ENCODE assay signal across 22 cellular contexts in the genomic region with DNA sequence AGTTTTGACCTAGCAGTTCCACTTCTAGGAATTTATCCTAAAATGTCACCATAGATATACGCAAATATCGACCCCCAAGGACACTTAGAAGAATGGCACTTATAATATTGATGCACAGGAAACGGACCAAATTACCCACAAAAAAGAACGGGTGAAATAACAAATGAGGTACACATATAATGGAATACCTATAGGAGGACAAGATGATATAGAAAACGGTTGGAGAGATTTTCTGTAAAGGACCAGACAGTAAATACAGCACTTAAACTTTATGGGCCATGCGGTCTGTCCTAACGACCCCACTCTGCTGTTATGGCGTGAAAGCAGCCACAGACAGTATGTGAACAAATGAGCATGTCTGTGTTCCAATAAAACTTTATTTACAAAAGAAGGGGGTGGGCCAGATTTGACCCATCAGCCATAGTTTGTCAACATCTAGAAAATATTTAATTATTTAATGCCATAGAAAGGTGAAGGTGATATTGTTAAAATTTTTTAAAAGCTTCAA. TPM values are rescaled to one million over a fixed set of nuclear protein-coding genes. Genes with fewer than 3 reads are reported as not detected.
A peak's percentile ranks its signal among the peaks of the same experiment; 100 is the strongest.
DNase-seq lines count a peak whose midpoint lies in the region; ATAC-seq and TF ChIP-seq lines count a peak whose summit lies in the region.
"Had no signal": no experiment of that assay in that cellular context is flagged by ENCODE, and none has a peak within 500 bp of the region (broad histone marks: within the 10 kb centered on the region; RNA-seq: fewer than 3 reads in every experiment).

No MANE protein-coding gene starts in this region.

- H3K9me3 Mint-ChIP-seq in activated T-cell treated with anti-CD3 and anti-CD28 coated beads, Interleukin-2, amount 50 U/mL, for 24 hours = no peaks in the 10 kb centered on the region
- no peaks in the 10 kb centered on the region for H3K9me3 Mint-ChIP-seq in activated T-helper 1 cell treated with anti-CD3 and anti-CD28 coated beads, Interleukin-12 subunit alpha, Interleukin-12 subunit beta, Interleukin-2, Interleukin-4 antibody, amounts not matched to agents 30 ng/mL and 10 ng/mL and 1 ng/mL, durations not matched to agents 14 hours and 24 hours and 36 hours
- H3K9me3 Mint-ChIP-seq in osteocyte (ENCODE audit: unreplicated experiment) = no peaks in the 10 kb centered on the region

- H3K4me1 ChIP-seq in vagina = no peaks in the 10 kb centered on the region

- no peak overlapping the region for H3K4me3 ChIP-seq in vagina
- H3K4me3 ChIP-seq: MG63 had no signal

- peak overlapping the region; percentile 52 for H3K4me3 Mint-ChIP-seq in activated T-cell treated with anti-CD3 and anti-CD28 coated beads, Interleukin-2, amount 50 U/mL, for 24 hours
- peak overlapping the region; percentile 65 for H3K4me3 Mint-ChIP-seq in activated T-helper 1 cell treated with anti-CD3 and anti-CD28 coated beads, Interleukin-12 subunit alpha, Interleukin-12 subunit beta, Interleukin-2, Interleukin-4 antibody, amounts not matched to agents 30 ng/mL and 10 ng/mL and 1 ng/mL, durations not matched to agents 14 hours and 24 hours and 36 hours
- no peak overlapping the region for H3K4me3 Mint-ChIP-seq in osteocyte (ENCODE audit: unreplicated experiment)

- DNase-seq in activated T-cell treated with anti-CD3 and anti-CD28 coated beads, Interleukin-2, amount 50 U/mL, for 24 hours = no peak
- no peak for DNase-seq in activated T-cell treated with anti-CD3 and anti-CD28 coated beads, Interleukin-2, amount 50 U/mL, for 1 hour
- DNase-seq in activated T-helper 1 cell treated with anti-CD3 and anti-CD28 coated beads, Interleukin-12 subunit alpha, Interleukin-12 subunit beta, Interleukin-2, Interleukin-4 antibody, amounts not matched to agents 30 ng/mL and 10 ng/mL and 1 ng/mL, durations not matched to agents 14 hours and 24 hours and 36 hours (ENCODE audit: low spot score) = no peak
- no peak for DNase-seq in osteocyte (ENCODE audit: extremely low spot score, unreplicated experiment)
- no peak for DNase-seq in vagina (ENCODE audit: extremely low spot score in 2 of 2)
- DNase-seq in GM03348 (ENCODE audit: low spot score) = no peak
- DNase-seq: caudate nucleus; effector CD8-positive, alpha-beta T cell; hippocampal formation; MG63; NCI-H187; OCI-M1; stimulated activated CD4-positive, alpha-beta T cell treated with anti-CD3 and anti-CD28 coated beads, Interleukin-15, amount 100 ng/mL, for 24 hours had no signal

- intact Hi-C loops in activated T-helper 1 cell treated with anti-CD3 and anti-CD28 coated beads, Interleukin-12 subunit alpha, Interleukin-12 subunit beta, Interleukin-2, Interleukin-4 antibody, amounts not matched to agents 30 ng/mL and 10 ng/mL and 1 ng/mL, durations not matched to agents 14 hours and 24 hours and 36 hours (cut with micrococcal nuclease) = loop anchor here (1.0 to 5.0 kb wide), 5 partner anchors 13 to 56 kb away; no protein-coding TSS in a partner anchor
- intact Hi-C loops in vagina (cut with DNase I) = no loop called here

- no peaks in the 10 kb centered on the region for H3K9me3 ChIP-seq in vagina
- H3K9me3 ChIP-seq: MG63 had no signal

- no peaks in the 10 kb centered on the region for H3K27me3 Mint-ChIP-seq in activated T-cell treated with anti-CD3 and anti-CD28 coated beads, Interleukin-2, amount 50 U/mL, for 24 hours
- no peaks in the 10 kb centered on the region for H3K27me3 Mint-ChIP-seq in activated T-helper 1 cell treated with anti-CD3 and anti-CD28 coated beads, Interleukin-12 subunit alpha, Interleukin-12 subunit beta, Interleukin-2, Interleukin-4 antibody, amounts not matched to agents 30 ng/mL and 10 ng/mL and 1 ng/mL, durations not matched to agents 14 hours and 24 hours and 36 hours (ENCODE audit: insufficient read depth)
- peaks cover 28% of the 10 kb centered on the region for H3K27me3 Mint-ChIP-seq in osteocyte (ENCODE audit: unreplicated experiment)

- no peaks in the 10 kb centered on the region for H3K27me3 ChIP-seq in vagina
- H3K27me3 ChIP-seq: MG63 had no signal

- ATAC-seq in HG03354 (IDR thresholded peaks at IDR 0.05; ENCODE audit: poor library complexity, severe bottlenecking, unreplicated experiment) = peak; percentile 4
- ATAC-seq in HG02973 (IDR thresholded peaks at IDR 0.05; ENCODE audit: unreplicated experiment) = no peak
- ATAC-seq: HCT116 had no signal

- H3K27ac ChIP-seq in vagina = no peak overlapping the region

- peak overlapping the region; percentile 86 for H3K27ac Mint-ChIP-seq in activated T-cell treated with anti-CD3 and anti-CD28 coated beads, Interleukin-2, amount 50 U/mL, for 24 hours
- H3K27ac Mint-ChIP-seq in activated T-helper 1 cell treated with anti-CD3 and anti-CD28 coated beads, Interleukin-12 subunit alpha, Interleukin-12 subunit beta, Interleukin-2, Interleukin-4 antibody, amounts not matched to agents 30 ng/mL and 10 ng/mL and 1 ng/mL, durations not matched to agents 14 hours and 24 hours and 36 hours = peak overlapping the region; percentile 82
- peak overlapping the region; percentile 63 for H3K27ac Mint-ChIP-seq in osteocyte (ENCODE audit: unreplicated experiment)

- H3K4me1 Mint-ChIP-seq in activated T-cell treated with anti-CD3 and anti-CD28 coated beads, Interleukin-2, amount 50 U/mL, for 24 hours (ENCODE audit: low read depth) = peaks cover 81% of the 10 kb centered on the region
- H3K4me1 Mint-ChIP-seq in activated T-helper 1 cell treated with anti-CD3 and anti-CD28 coated beads, Interleukin-12 subunit alpha, Interleukin-12 subunit beta, Interleukin-2, Interleukin-4 antibody, amounts not matched to agents 30 ng/mL and 10 ng/mL and 1 ng/mL, durations not matched to agents 14 hours and 24 hours and 36 hours (ENCODE audit: low read depth) = peaks cover 72% of the 10 kb centered on the region
- H3K4me1 Mint-ChIP-seq in osteocyte (ENCODE audit: unreplicated experiment) = peaks cover 40% of the 10 kb centered on the region

- TF ChIP-seq POLR2A in vagina (IDR thresholded peaks at IDR 0.05) = no peak

- no peak for TF ChIP-seq CTCF in osteocyte (IDR thresholded peaks at IDR 0.05)
- no peak for TF ChIP-seq CTCF in vagina (IDR thresholded peaks at IDR 0.05)

- peaks cover 26% of the 10 kb centered on the region for H3K36me3 Mint-ChIP-seq in activated T-cell treated with anti-CD3 and anti-CD28 coated beads, Interleukin-2, amount 50 U/mL, for 24 hours (ENCODE audit: low read depth)
- peaks cover 23% of the 10 kb centered on the region for H3K36me3 Mint-ChIP-seq in activated T-helper 1 cell treated with anti-CD3 and anti-CD28 coated beads, Interleukin-12 subunit alpha, Interleukin-12 subunit beta, Interleukin-2, Interleukin-4 antibody, amounts not matched to agents 30 ng/mL and 10 ng/mL and 1 ng/mL, durations not matched to agents 14 hours and 24 hours and 36 hours (ENCODE audit: low read depth)
- H3K36me3 Mint-ChIP-seq in osteocyte (ENCODE audit: unreplicated experiment) = no peaks in the 10 kb centered on the region

- H3K36me3 ChIP-seq in vagina = no peaks in the 10 kb centered on the region
- H3K36me3 ChIP-seq: MG63 had no signal

RNA-seq across cellular contexts. Expression of a gene that starts 2.4 kb away (rescaled TPM):
- 33.7 and 41.3 TPM in 2 replicates for total RNA-seq in activated T-helper 1 cell treated with anti-CD3 and anti-CD28 coated beads, Interleukin-12 subunit alpha, Interleukin-12 subunit beta, Interleukin-2, Interleukin-4 antibody, amounts not matched to agents 30 ng/mL and 10 ng/mL and 1 ng/mL, durations not matched to agents 14 hours and 24 hours and 36 hours
- total RNA-seq in osteocyte = not detected in 2 replicates
- 0.25 TPM for total RNA-seq in vagina
- total RNA-seq: fibroblast of lung, mesenteric fat pad had no signal

RNA-seq across cellular contexts. Expression of a gene that starts 10.2 kb away (rescaled TPM):
- 69.1 and 70.8 TPM in 2 replicates for total RNA-seq in activated T-helper 1 cell treated with anti-CD3 and anti-CD28 coated beads, Interleukin-12 subunit alpha, Interleukin-12 subunit beta, Interleukin-2, Interleukin-4 antibody, amounts not matched to agents 30 ng/mL and 10 ng/mL and 1 ng/mL, durations not matched to agents 14 hours and 24 hours and 36 hours
- total RNA-seq in osteocyte = not detected in 2 replicates
- 6.4 TPM for total RNA-seq in vagina
- total RNA-seq: fibroblast of lung, kidney epithelial cell, NCI-H460, SK-MEL-5 had no signal

RNA-seq across cellular contexts. Expression of a gene that starts 27.2 kb away (rescaled TPM):
- total RNA-seq in activated T-helper 1 cell treated with anti-CD3 and anti-CD28 coated beads, Interleukin-12 subunit alpha, Interleukin-12 subunit beta, Interleukin-2, Interleukin-4 antibody, amounts not matched to agents 30 ng/mL and 10 ng/mL and 1 ng/mL, durations not matched to agents 14 hours and 24 hours and 36 hours = not detected in 2 replicates
- total RNA-seq in osteocyte = not detected in 2 replicates
- not detected for total RNA-seq in vagina
- total RNA-seq: activated CD8-positive, alpha-beta memory T cell treated with anti-CD3 and anti-CD28 coated beads for 36 hours; fibroblast of lung; kidney epithelial cell; mesenteric fat pad; NCI-H460; SK-MEL-5 had no signal

RNA-seq across cellular contexts. Expression of a gene that starts 42.7 kb away (rescaled TPM):
- total RNA-seq in activated T-helper 1 cell treated with anti-CD3 and anti-CD28 coated beads, Interleukin-12 subunit alpha, Interleukin-12 subunit beta, Interleukin-2, Interleukin-4 antibody, amounts not matched to agents 30 ng/mL and 10 ng/mL and 1 ng/mL, durations not matched to agents 14 hours and 24 hours and 36 hours = not detected in 2 replicates
- total RNA-seq in osteocyte (not detected in 2 replicates), vagina (not detected)
- total RNA-seq: activated CD8-positive, alpha-beta memory T cell treated with anti-CD3 and anti-CD28 coated beads for 36 hours; fibroblast of lung; kidney epithelial cell; mesenteric fat pad; NCI-H460; SK-MEL-5 had no signal

Comparison
In these comparisons a context has a peak if more than half of its experiments do, and no peak if none do; other contexts are left out.
1. RNA of a gene that starts 2.4 kb away (total RNA-seq): 33.7 to 41.3 TPM in activated T-helper 1 cell treated with anti-CD3 and anti-CD28 coated beads, Interleukin-12 subunit alpha, Interleukin-12 subunit beta, Interleukin-2, Interleukin-4 antibody, amounts not matched to agents 30 ng/mL and 10 ng/mL and 1 ng/mL, durations not matched to agents 14 hours and 24 hours and 36 hours; 0.25 TPM in vagina (single experiment) and not detected in osteocyte; every median in the first group is over 10 times any median in the second.
2. Peak in every context shown above with its lines, with median percentiles within 50 percentile points of each other: H3K27ac Mint-ChIP-seq.